ENCODE assay signal across 32 cellular contexts in genomic region chrX:104621781-104622180, GRCh38. TPM values are rescaled to one million over a fixed set of nuclear protein-coding genes. Genes with fewer than 3 reads are reported as not detected.
"Had no signal": no experiment of that assay in that cellular context is flagged by ENCODE, and none has a peak within 500 bp of the region (broad histone marks: within the 10 kb centered on the region; RNA-seq: fewer than 3 reads in every experiment).

No MANE protein-coding gene starts in this region.

- H3K9me3 ChIP-seq: left lung, mucosa of descending colon, ovary, right atrium auricular region, right lobe of liver, stomach, testis, thyroid gland, transverse colon, upper lobe of left lung, vagina had no signal

- H3K27ac Mint-ChIP-seq: immature natural killer cell; memory B cell; naive thymus-derived CD4-positive, alpha-beta T cell; natural killer cell treated with Interleukin-12 subunit alpha and Interleukin-12 subunit beta and Interleukin-15 and Interleukin-18, amount 100 ng/mL, for 72 hours; progenitor cell of endocrine pancreas; stimulated activated memory B cell treated with anti-CD40 and anti-IgM and Interleukin-4, amounts not matched to agents 10 μg/mL and 1 μg/mL and 100 μg/mL, for 72 hours had no signal

- H3K36me3 Mint-ChIP-seq: immature natural killer cell; memory B cell; naive thymus-derived CD4-positive, alpha-beta T cell; natural killer cell treated with Interleukin-12 subunit alpha and Interleukin-12 subunit beta and Interleukin-15 and Interleukin-18, amount 100 ng/mL, for 72 hours; stimulated activated memory B cell treated with anti-CD40 and anti-IgM and Interleukin-4, amounts not matched to agents 10 μg/mL and 1 μg/mL and 100 μg/mL, for 72 hours had no signal

- H3K4me1 Mint-ChIP-seq: immature natural killer cell; memory B cell; naive thymus-derived CD4-positive, alpha-beta T cell; stimulated activated memory B cell treated with anti-CD40 and anti-IgM and Interleukin-4, amounts not matched to agents 10 μg/mL and 1 μg/mL and 100 μg/mL, for 72 hours had no signal

- ATAC-seq: left colon; left lung; mucosa of descending colon; naive thymus-derived CD4-positive, alpha-beta T cell; natural killer cell treated with Interleukin-12 subunit alpha and Interleukin-12 subunit beta and Interleukin-15 and Interleukin-18, amount 100 ng/mL, for 72 hours; right lobe of liver; stimulated activated memory B cell treated with anti-CD40 and anti-IgM and Interleukin-4, amounts not matched to agents 10 μg/mL and 1 μg/mL and 100 μg/mL, for 72 hours; stimulated activated naive CD8-positive, alpha-beta T cell treated with anti-CD3 and anti-CD28 coated beads, Interleukin-15, Interleukin-2, amounts not matched to agents 100 U/mL and 50 U/mL, for 24 hours had no signal

- H3K36me3 ChIP-seq: left lung, ovary, right atrium auricular region, right lobe of liver, stomach, thyroid gland, transverse colon, upper lobe of left lung, vagina had no signal

- H3K27ac ChIP-seq: left lung, ovary, right atrium auricular region, right lobe of liver, stomach, testis, thyroid gland, transverse colon, upper lobe of left lung, vagina had no signal

- H3K4me3 ChIP-seq: left lung, lung, mucosa of descending colon, ovary, right atrium auricular region, right lobe of liver, smooth muscle cell, stomach, testis, thyroid gland, transverse colon, upper lobe of left lung, vagina had no signal

- H3K4me1 ChIP-seq: left lung, right atrium auricular region, right lobe of liver, stomach, testis, thyroid gland, transverse colon, upper lobe of left lung, vagina had no signal

- DNase-seq: hypothalamus; immature natural killer cell; islet precursor cell; kidney glomerular epithelial cell; left colon; left lung; midbrain; mucosa of descending colon; naive thymus-derived CD4-positive, alpha-beta T cell; ovary; right lobe of liver; stimulated activated CD4-positive, alpha-beta T cell treated with anti-CD3 and anti-CD28 coated beads, Interleukin-1b, Interleukin-23, amount 100 ng/mL, for 48 hours; stimulated activated CD4-positive, alpha-beta T cell treated with anti-CD3 and anti-CD28 coated beads, Interleukin-2, amount 100 ng/mL, for 48 hours; stimulated activated CD4-positive, alpha-beta T cell treated with anti-CD3 and anti-CD28 coated beads, Interleukin-4, amount 100 ng/mL, for 4 hours; stimulated activated CD8-positive, alpha-beta memory T cell treated with anti-CD3 and anti-CD28 coated beads, Interleukin-4, amount 100 ng/mL, for 48 hours; stimulated activated naive CD8-positive, alpha-beta T cell treated with anti-CD3 and anti-CD28 coated beads, Interleukin-15, Interleukin-2, amounts not matched to agents 100 U/mL and 50 U/mL, for 24 hours; stomach; testis; thyroid gland; transverse colon; upper lobe of left lung had no signal

- H3K27me3 Mint-ChIP-seq: memory B cell; natural killer cell treated with Interleukin-12 subunit alpha and Interleukin-12 subunit beta and Interleukin-15 and Interleukin-18, amount 100 ng/mL, for 72 hours; progenitor cell of endocrine pancreas; stimulated activated memory B cell treated with anti-CD40 and anti-IgM and Interleukin-4, amounts not matched to agents 10 μg/mL and 1 μg/mL and 100 μg/mL, for 72 hours had no signal

- H3K4me3 Mint-ChIP-seq: immature natural killer cell; memory B cell; naive thymus-derived CD4-positive, alpha-beta T cell; natural killer cell treated with Interleukin-12 subunit alpha and Interleukin-12 subunit beta and Interleukin-15 and Interleukin-18, amount 100 ng/mL, for 72 hours; stimulated activated memory B cell treated with anti-CD40 and anti-IgM and Interleukin-4, amounts not matched to agents 10 μg/mL and 1 μg/mL and 100 μg/mL, for 72 hours had no signal

- H3K27me3 ChIP-seq: left lung, ovary, right atrium auricular region, right lobe of liver, testis, thyroid gland, transverse colon, upper lobe of left lung, vagina had no signal

- H3K9me3 Mint-ChIP-seq: immature natural killer cell, memory B cell had no signal

RNA-seq across cellular contexts. Expression of gene IL1RAPL2, which starts 55.8 kb away (rescaled TPM):
- total RNA-seq: left colon; left lung; mesenteric fat pad; naive thymus-derived CD4-positive, alpha-beta T cell; natural killer cell treated with Interleukin-12 subunit alpha and Interleukin-12 subunit beta and Interleukin-15 and Interleukin-18, amount 100 ng/mL, for 72 hours; pulmonary artery endothelial cell; renal cortical epithelial cell; right atrium auricular region; smooth muscle cell; thyroid gland; upper lobe of left lung had no signal
